In genomic region chr4:114807759-114808404, GRCh38 we compare ENCODE assay signal across 8 cellular contexts.
DNase-seq lines count a peak whose midpoint lies in the region; ATAC-seq and TF ChIP-seq lines count a peak whose summit lies in the region.

No MANE protein-coding gene starts in this region.

- ATAC-seq in Right ventricle myocardium inferior = no peak
- ATAC-seq in IMR-90 (ENCODE audit: low read depth) = peak; percentile 85
- peak; percentile 86 for ATAC-seq in foreskin keratinocyte

- no peak overlapping the region for H2BK120ac ChIP-seq in IMR-90 (ENCODE audit: low read depth, low read length)

- peaks cover 8% of the 10 kb centered on the region for H3K27me3 Mint-ChIP-seq in activated CD4-positive, alpha-beta memory T cell treated with anti-CD3 and anti-CD28 coated beads for 36 hours

- no peak overlapping the region for H2BK20ac ChIP-seq in IMR-90 (ENCODE audit: low read depth, low read length)

- H3K4me3 Mint-ChIP-seq in activated CD4-positive, alpha-beta memory T cell treated with anti-CD3 and anti-CD28 coated beads for 36 hours = no peak overlapping the region

- in situ Hi-C loops in GM23248 (cut with MboI) = no loop called here
- in situ Hi-C loops in IMR-90 (cut with MboI; ENCODE audit: low sequenced_read_pairs) = no loop called here

- H3K27me3 ChIP-seq in cardiac muscle cell = no peaks in the 10 kb centered on the region
- no peaks in the 10 kb centered on the region for H3K27me3 ChIP-seq in GM23248 (replicated peaks; ENCODE audit: insufficient read depth)
- H3K27me3 ChIP-seq in IMR-90 (ENCODE audit: control insufficient read depth, insufficient read depth, low read length) = no peaks in the 10 kb centered on the region
- no peaks in the 10 kb centered on the region for H3K27me3 ChIP-seq in foreskin keratinocyte
- H3K27me3 ChIP-seq in smooth muscle cell (ENCODE audit: low read depth) = no peaks in the 10 kb centered on the region

- 50 to 51% methylated on average over 14 of the region's 14 CpGs for WGBS in GM23248 (ENCODE audit: low coverage in 1 of 2, low lambda C conversion rate in 2 of 2, missing lambda C conversion rate in 2 of 2), 2 experiments
- 66% methylated on average over 3 of the region's 14 CpGs; no CpG with 5 or more reads in 1 of the 2 experiments for WGBS in IMR-90 (ENCODE audit: extremely low coverage in 2 of 2, insufficient read length in 1 of 2), 2 experiments
- WGBS in smooth muscle cell (ENCODE audit: low lambda C conversion rate) = 33% methylated on average over 13 of the region's 14 CpGs

- H3K14ac ChIP-seq in IMR-90 (replicated peaks; ENCODE audit: low read depth, low read length) = no peak overlapping the region

- H3K23ac ChIP-seq in IMR-90 (ENCODE audit: low read depth, low read length) = no peak overlapping the region

- H3K36me3 ChIP-seq in cardiac muscle cell = no peaks in the 10 kb centered on the region
- no peaks in the 10 kb centered on the region for H3K36me3 ChIP-seq in GM23248 (ENCODE audit: low read depth)
- no peaks in the 10 kb centered on the region for H3K36me3 ChIP-seq in IMR-90 (ENCODE audit: control insufficient read depth, insufficient read depth, low read length)
- no peaks in the 10 kb centered on the region for H3K36me3 ChIP-seq in smooth muscle cell (ENCODE audit: low read depth)

- dilution Hi-C loops in IMR-90 (cut with HindIII; ENCODE audit: low sequenced_read_pairs, unreplicated experiment) = no loop called here

- H3K4me1 Mint-ChIP-seq in activated CD4-positive, alpha-beta memory T cell treated with anti-CD3 and anti-CD28 coated beads for 36 hours (ENCODE audit: low read depth) = no peaks in the 10 kb centered on the region

- POLR2A ChIA-PET in IMR-90 (lab: Charles Lee; ENCODE audit: unreplicated experiment) = no interaction called here
- POLR2A ChIA-PET in activated CD4-positive, alpha-beta memory T cell treated with anti-CD3 and anti-CD28 coated beads for 36 hours (lab: Charles Lee) = no interaction called here

- H3K79me2 ChIP-seq in GM23248 (ENCODE audit: insufficient read depth) (no peaks in the 10 kb centered on the region), smooth muscle cell (ENCODE audit: low read depth) (no peaks in the 10 kb centered on the region)

- H4K91ac ChIP-seq in IMR-90 (ENCODE audit: insufficient read depth, low read depth, low read length) = no peak overlapping the region

- H3K9me1 ChIP-seq in IMR-90 (ENCODE audit: insufficient read depth, low read length) = no peaks in the 10 kb centered on the region

- BruUV-seq in IMR-90 (replicated peaks; lab: Mats Ljungman, UMichigan) = no TSS peak

- H3K27ac Mint-ChIP-seq in activated CD4-positive, alpha-beta memory T cell treated with anti-CD3 and anti-CD28 coated beads for 36 hours = no peak overlapping the region

- H2AK5ac ChIP-seq in IMR-90 (ENCODE audit: low read depth, low read length) = no peak overlapping the region

- H3K27ac ChIP-seq in cardiac muscle cell (no peak overlapping the region), GM23248 (no peak overlapping the region), IMR-90 (ENCODE audit: insufficient read depth, low read length) (no peak overlapping the region), foreskin keratinocyte (no peak overlapping the region), smooth muscle cell (ENCODE audit: low read depth) (no peak overlapping the region)

- peak; percentile 73 for TF ChIP-seq CTCF in cardiac muscle cell (IDR thresholded peaks at IDR 0.05; ENCODE audit: low read depth, low read length)
- peak; percentile 56 for TF ChIP-seq CTCF in IMR-90 (conservative IDR thresholded peaks at IDR 0.05; ENCODE audit: low read depth, low read length)
- TF ChIP-seq CTCF in foreskin keratinocyte (conservative IDR thresholded peaks at IDR 0.05) = peak; percentile 66
- TF ChIP-seq CTCF in smooth muscle cell (IDR thresholded peaks at IDR 0.05; ENCODE audit: borderline replicate concordance, insufficient read depth, poor library complexity, severe bottlenecking) = peak; percentile 90

- no peak overlapping the region for H2BK15ac ChIP-seq in IMR-90 (ENCODE audit: low read depth, low read length)

- H3K36me3 Mint-ChIP-seq in activated CD4-positive, alpha-beta memory T cell treated with anti-CD3 and anti-CD28 coated beads for 36 hours = no peaks in the 10 kb centered on the region

- H3K18ac ChIP-seq in IMR-90 (ENCODE audit: low read depth, low read length) = no peak overlapping the region

- H3F3A ChIP-seq in GM23248 (ENCODE audit: insufficient read depth) (no peaks in the 10 kb centered on the region), smooth muscle cell (ENCODE audit: low read depth) (no peaks in the 10 kb centered on the region)

- DNase-seq in cardiac muscle cell (ENCODE audit: low read depth in 1 of 2, low spot score in 1 of 2) = peak; percentile 19 to 62
- DNase-seq in Right ventricle myocardium inferior (ENCODE audit: missing footprints) = no peak
- peak; percentile 32 for DNase-seq in GM23248
- peak; percentile 3 for DNase-seq in IMR-90
- peak; percentile 43 for DNase-seq in activated CD4-positive, alpha-beta memory T cell treated with anti-CD3 and anti-CD28 coated beads for 36 hours
- no peak for DNase-seq in foreskin keratinocyte
- DNase-seq in smooth muscle cell (lab: John Stamatoyannopoulos, UW; ENCODE audit: unreplicated experiment) = no peak
- DNase-seq in amniotic stem cell (lab: John Stamatoyannopoulos, UW) = no peak

- H3K9me3 ChIP-seq in cardiac muscle cell (ENCODE audit: low read depth) = no peaks in the 10 kb centered on the region
- H3K9me3 ChIP-seq in GM23248 (ENCODE audit: low read depth) = no peaks in the 10 kb centered on the region
- no peaks in the 10 kb centered on the region for H3K9me3 ChIP-seq in IMR-90 (ENCODE audit: control insufficient read depth, insufficient read depth, low read length)
- H3K9me3 ChIP-seq in smooth muscle cell (replicated peaks; ENCODE audit: low read depth) = no peaks in the 10 kb centered on the region

- no peaks in the 10 kb centered on the region for H3K79me1 ChIP-seq in IMR-90 (ENCODE audit: low read depth in 1 of 2, low read length in 2 of 2)

- H4K20me1 ChIP-seq in GM23248 (ENCODE audit: insufficient read depth) (no peaks in the 10 kb centered on the region), IMR-90 (ENCODE audit: insufficient read depth, low read length) (no peaks in the 10 kb centered on the region), smooth muscle cell (ENCODE audit: low read depth) (no peaks in the 10 kb centered on the region)

- H3K9me2 ChIP-seq in GM23248 (ENCODE audit: insufficient read depth) = no peaks in the 10 kb centered on the region

- H4K8ac ChIP-seq in IMR-90 (ENCODE audit: low read depth in 2 of 2, low read length in 2 of 2) = no peak overlapping the region

- TF ChIP-seq POLR2A in IMR-90 (IDR thresholded peaks at IDR 0.05; ENCODE audit: low read depth, low read length) = no peak

- H2AFZ ChIP-seq in GM23248 = no peak overlapping the region
- H2AFZ ChIP-seq in IMR-90 (replicated peaks; ENCODE audit: low read length, poor library complexity) = no peak overlapping the region
- H2AFZ ChIP-seq in smooth muscle cell (ENCODE audit: low read depth) = peak overlapping the region; percentile 87

- H3K4me3 ChIP-seq in cardiac muscle cell (no peak overlapping the region), GM23248 (no peak overlapping the region), IMR-90 (ENCODE audit: insufficient read depth, low read depth, low read length) (no peak overlapping the region), smooth muscle cell (no peak overlapping the region)

- no peak overlapping the region for H3K4me2 ChIP-seq in GM23248 (ENCODE audit: unreplicated experiment)
- no peak overlapping the region for H3K4me2 ChIP-seq in IMR-90 (ENCODE audit: low read depth, low read length)
- peak overlapping the region; percentile 77 for H3K4me2 ChIP-seq in smooth muscle cell

- no peak overlapping the region for H3K56ac ChIP-seq in IMR-90 (ENCODE audit: extremely low read depth, insufficient read depth, low read length)

- no peak overlapping the region for H2BK5ac ChIP-seq in IMR-90 (ENCODE audit: low read depth, low read length, poor library complexity, severe bottlenecking)

- H3K9me3 Mint-ChIP-seq in activated CD4-positive, alpha-beta memory T cell treated with anti-CD3 and anti-CD28 coated beads for 36 hours = no peaks in the 10 kb centered on the region

- no peak overlapping the region for H3K4ac ChIP-seq in IMR-90 (ENCODE audit: low read depth, low read length)

- peak; percentile 29; the same call in 1 of the 2 replicates for TF ChIP-seq RAD21 in IMR-90 (IDR thresholded peaks at IDR 0.05; ENCODE audit: low read length)

- H2AK9ac ChIP-seq in IMR-90 (replicated peaks; ENCODE audit: low read depth, low read length, poor library complexity) = no peak overlapping the region

- H3K4me1 ChIP-seq in cardiac muscle cell (ENCODE audit: low read depth) (no peaks in the 10 kb centered on the region), GM23248 (ENCODE audit: insufficient read depth) (no peaks in the 10 kb centered on the region), IMR-90 (ENCODE audit: control insufficient read depth, insufficient read depth, low read length) (no peaks in the 10 kb centered on the region), foreskin keratinocyte (no peaks in the 10 kb centered on the region), smooth muscle cell (ENCODE audit: low read depth) (no peaks in the 10 kb centered on the region)

- CTCF ChIA-PET in IMR-90 (lab: Yijun Ruan, JAX) = interaction anchor here (0.6 to 1.2 kb wide), 7 partner anchors 11 to 1070 kb away, joined by 3 to 7 read pairs (median 4); no protein-coding TSS in a partner anchor
- CTCF ChIA-PET in activated CD4-positive, alpha-beta memory T cell treated with anti-CD3 and anti-CD28 coated beads for 36 hours (lab: Charles Lee) = interaction anchor here (0.7 to 1.7 kb wide), 11 partner anchors 8 to 865 kb away, joined by 3 to 23 read pairs (median 4); no protein-coding TSS in a partner anchor

- H4K5ac ChIP-seq in IMR-90 (ENCODE audit: low read depth, low read length) = no peak overlapping the region

- intact Hi-C loops in Right ventricle myocardium inferior (cut with DNase I) (no loop called here), IMR-90 (cut with micrococcal nuclease) (no loop called here)
- intact Hi-C loops in activated CD4-positive, alpha-beta memory T cell treated with anti-CD3 and anti-CD28 coated beads for 36 hours (cut with micrococcal nuclease) = no loop called here

- H3K9ac ChIP-seq in GM23248 (no peak overlapping the region), IMR-90 (ENCODE audit: low read depth, low read length) (no peak overlapping the region), smooth muscle cell (ENCODE audit: low read depth) (no peak overlapping the region)

TF ChIP-seq in IMR-90, 13 proteins besides CTCF, POLR2A, EP300 and RAD21 (continues in another document):
- TF ChIP-seq SMC3 (IDR thresholded peaks at IDR 0.05; ENCODE audit: low read depth, low read length) (no peak), RCOR1 (IDR thresholded peaks at IDR 0.05; ENCODE audit: insufficient replicate concordance, low read length) (no peak), USF2 (IDR thresholded peaks at IDR 0.05; ENCODE audit: low read depth, low read length) (no peak)

Comparison
In these comparisons a context has a peak if more than half of its experiments do, and no peak if none do; other contexts are left out.
1. DNase-seq: peak in cardiac muscle cell (2 of 2), GM23248 (single experiment), IMR-90 (single experiment) and activated CD4-positive, alpha-beta memory T cell treated with anti-CD3 and anti-CD28 coated beads for 36 hours (single experiment); none in Right ventricle myocardium inferior (single experiment), foreskin keratinocyte (0 of 2), smooth muscle cell (single experiment) and amniotic stem cell (single experiment).
2. Peak in every context shown above with its lines, with median percentiles within 50 percentile points of each other: CTCF ChIP-seq.